In genomic region chr11:32233928-32234327, GRCh38 we compare ENCODE assay signal across 26 cellular contexts.
"Had no signal": no experiment of that assay in that cellular context is flagged by ENCODE, and none has a peak within 500 bp of the region (broad histone marks: within the 10 kb centered on the region; RNA-seq: fewer than 3 reads in every experiment).

No MANE protein-coding gene starts in this region.

- ATAC-seq: stimulated activated effector memory CD8-positive, alpha-beta T cell treated with anti-CD3 and anti-CD28 coated beads, Interleukin-12 subunit alpha, Interleukin-12 subunit beta, amount 100 ng/mL, for 72 hours; stimulated activated memory B cell treated with anti-CD40 and anti-IgM and Interleukin-4, amounts not matched to agents 10 μg/mL and 1 μg/mL and 100 μg/mL, for 72 hours; stimulated activated naive B cell treated with anti-CD40 and anti-IgM and Interleukin-4, amounts not matched to agents 10 μg/mL and 1 μg/mL and 100 μg/mL, for 72 hours; stimulated activated naive CD8-positive, alpha-beta T cell treated with anti-CD3 and anti-CD28 coated beads, Interleukin-15, amount 100 ng/mL, for 72 hours; stimulated activated naive CD8-positive, alpha-beta T cell treated with anti-CD3 and anti-CD28 coated beads, Interleukin-15, Interleukin-2, amounts not matched to agents 100 U/mL and 50 U/mL, for 24 hours; upper lobe of right lung had no signal

- FAIRE-seq: urothelium cell line had no signal

- H3K36me3 ChIP-seq: stomach, suprapubic skin, thoracic aorta, thyroid gland, tibial artery, tibial nerve, transverse colon, upper lobe of left lung, upper lobe of right lung, uterus, vagina had no signal

- H3K27ac ChIP-seq: stomach, suprapubic skin, testis, thoracic aorta, thyroid gland, tibial artery, tibial nerve, transverse colon, upper lobe of left lung, upper lobe of right lung, uterus, vagina had no signal

- H3K4me3 ChIP-seq: stomach, suprapubic skin, testis, thoracic aorta, thyroid gland, tibial artery, tibial nerve, transverse colon, upper lobe of left lung, upper lobe of right lung, uterus, vagina had no signal

- H3K9me3 ChIP-seq: stomach, suprapubic skin, testis, thoracic aorta, thyroid gland, tibial artery, tibial nerve, transverse colon, upper lobe of left lung, upper lobe of right lung, uterus, vagina had no signal

- H3K27me3 ChIP-seq: stomach, testis, thyroid gland, tibial artery, tibial nerve, transverse colon, upper lobe of left lung, upper lobe of right lung, uterus, vagina had no signal

- H3K4me1 ChIP-seq: stomach, suprapubic skin, testis, thyroid gland, tibial artery, tibial nerve, transverse colon, upper lobe of left lung, upper lobe of right lung, uterus, vagina had no signal

- DNase-seq: stimulated activated CD4-positive, alpha-beta T cell treated with anti-CD3 and anti-CD28 coated beads, Interleukin-2, amount 100 ng/mL, for 48 hours; stimulated activated CD4-positive, alpha-beta T cell treated with anti-CD3 and anti-CD28 coated beads, Interleukin-4, amount 100 ng/mL, for 1 hour; stimulated activated CD4-positive, alpha-beta T cell treated with anti-CD3 and anti-CD28 coated beads, Interleukin-4, amount 100 ng/mL, for 24 hours; stimulated activated CD4-positive, alpha-beta T cell treated with anti-CD3 and anti-CD28 coated beads, Interleukin-4, amount 100 ng/mL, for 4 hours; stimulated activated CD8-positive, alpha-beta memory T cell treated with anti-CD3 and anti-CD28 coated beads, Interleukin-4, amount 100 ng/mL, for 48 hours; stimulated activated naive B cell treated with anti-CD40 and anti-IgM and Interleukin-4, amounts not matched to agents 10 μg/mL and 1 μg/mL and 100 μg/mL, for 72 hours; stimulated activated naive CD4-positive, alpha-beta T cell; stimulated activated naive CD4-positive, alpha-beta T cell treated with Interleukin-2 at 50 U/mL for 16 hours; stimulated activated naive CD8-positive, alpha-beta T cell treated with anti-CD3 and anti-CD28 coated beads, Interleukin-15, amount 100 ng/mL, for 72 hours; stimulated activated naive CD8-positive, alpha-beta T cell treated with anti-CD3 and anti-CD28 coated beads, Interleukin-15, Interleukin-2, amounts not matched to agents 100 U/mL and 50 U/mL, for 24 hours; stomach; substantia nigra; testis; thyroid gland; tibial artery; transverse colon; upper lobe of left lung; upper lobe of right lung; uterus had no signal
